ENCODE assay signal across 17 cellular contexts in genomic region chr16:65744401-65744800, GRCh38.
DNase-seq lines count a peak whose midpoint lies in the region; ATAC-seq and TF ChIP-seq lines count a peak whose summit lies in the region.
"Had no signal": no experiment of that assay in that cellular context is flagged by ENCODE, and none has a peak within 500 bp of the region (broad histone marks: within the 10 kb centered on the region; RNA-seq: fewer than 3 reads in every experiment).

No MANE protein-coding gene starts in this region.

- no peaks in the 10 kb centered on the region for H3K9me2 ChIP-seq in OCI-LY7 (ENCODE audit: insufficient read depth, low read length)

- no peaks in the 10 kb centered on the region for H4K20me1 ChIP-seq in OCI-LY7 (ENCODE audit: insufficient read depth, low read length)
- H4K20me1 ChIP-seq: BLaER1 treated with 17β-estradiol and CSF1 and Interleukin-3, amounts not matched to agents 10 nM and 100 nM had no signal

- no peaks in the 10 kb centered on the region for H3K36me3 ChIP-seq in OCI-LY7 (ENCODE audit: insufficient read depth, low read length)
- H3K36me3 ChIP-seq: BLaER1 treated with 17β-estradiol and CSF1 and Interleukin-3, amounts not matched to agents 10 nM and 100 nM; HAP-1 had no signal

- peak overlapping the region; percentile 49; the same call in 1 of the 2 replicates for H2AFZ ChIP-seq in OCI-LY7 (ENCODE audit: low read length)

- H3K4me2 ChIP-seq in OCI-LY7 (ENCODE audit: low read length) = no peak overlapping the region

- peaks cover 26% of the 10 kb centered on the region for H3K4me1 ChIP-seq in OCI-LY7 (ENCODE audit: insufficient read depth, low read length, poor library complexity, severe bottlenecking)
- H3K4me1 ChIP-seq: HAP-1 had no signal

- H3K79me2 ChIP-seq in OCI-LY7 (ENCODE audit: insufficient read depth, low read depth, low read length) = no peaks in the 10 kb centered on the region

- POLR2A ChIA-PET in OCI-LY7 (lab: Charles Lee) = interaction anchor here (1.1 to 1.6 kb wide), 2 partner anchors 18 to 23 kb away, joined by 3 read pairs; no protein-coding TSS in a partner anchor

- H3K27ac Mint-ChIP-seq in neural crest cell (ENCODE audit: unreplicated experiment) (peak overlapping the region; percentile 75), natural killer cell (no peak overlapping the region)
- no peak overlapping the region for H3K27ac Mint-ChIP-seq in natural killer cell treated with Interleukin-12 subunit alpha and Interleukin-12 subunit beta and Interleukin-15 and Interleukin-18, amount 100 ng/mL, for 72 hours
- H3K27ac Mint-ChIP-seq: CD8-positive, alpha-beta T cell had no signal

- peaks cover 9% of the 10 kb centered on the region for H3K4me1 Mint-ChIP-seq in neural crest cell
- H3K4me1 Mint-ChIP-seq in natural killer cell treated with Interleukin-12 subunit alpha and Interleukin-12 subunit beta and Interleukin-15 and Interleukin-18, amount 100 ng/mL, for 72 hours (ENCODE audit: low read depth in 2 of 2) = no peaks in the 10 kb centered on the region
- no peaks in the 10 kb centered on the region for H3K4me1 Mint-ChIP-seq in natural killer cell

- ATAC-seq in natural killer cell treated with Interleukin-12 subunit alpha and Interleukin-12 subunit beta and Interleukin-15 and Interleukin-18, amount 100 ng/mL, for 72 hours = no peak
- ATAC-seq in GM18498 (IDR thresholded peaks at IDR 0.05; ENCODE audit: unreplicated experiment) (no peak), natural killer cell (no peak)
- ATAC-seq: CD8-positive, alpha-beta T cell had no signal

- no peaks in the 10 kb centered on the region for H3K9me3 ChIP-seq in OCI-LY7 (ENCODE audit: low read length)
- H3K9me3 ChIP-seq: HAP-1 had no signal

- DNase-seq in CMK (ENCODE audit: low read depth) = peak; percentile 21
- DNase-seq in OCI-LY7 (ENCODE audit: low spot score) = no peak
- peak; percentile 29 for DNase-seq in amniotic epithelial cell (ENCODE audit: low read depth)
- DNase-seq in neural crest cell (ENCODE audit: low read depth, low spot score) = no peak
- DNase-seq in natural killer cell treated with Interleukin-12 subunit alpha and Interleukin-12 subunit beta and Interleukin-15 and Interleukin-18, amount 100 ng/mL, for 72 hours (ENCODE audit: low spot score) = no peak
- DNase-seq in stimulated activated CD4-positive, alpha-beta T cell treated with anti-CD3 and anti-CD28 coated beads, Interleukin-4, amount 100 ng/mL, for 4 hours = no peak
- DNase-seq in natural killer cell = no peak
- DNase-seq: 8988T; CD8-positive, alpha-beta T cell; COR-L47; DMS 273 treated with DMSO at 0.1 percent for 48 hours; DMS53; DND-41; EL had no signal

- H3K4me3 Mint-ChIP-seq in neural crest cell = no peak overlapping the region
- H3K4me3 Mint-ChIP-seq in natural killer cell treated with Interleukin-12 subunit alpha and Interleukin-12 subunit beta and Interleukin-15 and Interleukin-18, amount 100 ng/mL, for 72 hours = no peak overlapping the region
- no peak overlapping the region for H3K4me3 Mint-ChIP-seq in natural killer cell
- H3K4me3 Mint-ChIP-seq: CD8-positive, alpha-beta T cell had no signal

- H3K27ac ChIP-seq in OCI-LY7 (ENCODE audit: low read depth, low read length, poor library complexity, severe bottlenecking) = no peak overlapping the region

- BruUV-seq in OCI-LY7 (replicated peaks; lab: Mats Ljungman, UMichigan) = no TSS peak

- intact Hi-C loops in OCI-LY7 (cut with micrococcal nuclease; ENCODE audit: unreplicated experiment) = no loop called here
- intact Hi-C loops in natural killer cell (cut with micrococcal nuclease) = no loop called here

- H3K9me3 Mint-ChIP-seq in neural crest cell (no peaks in the 10 kb centered on the region), natural killer cell (no peaks in the 10 kb centered on the region)
- H3K9me3 Mint-ChIP-seq in natural killer cell treated with Interleukin-12 subunit alpha and Interleukin-12 subunit beta and Interleukin-15 and Interleukin-18, amount 100 ng/mL, for 72 hours = no peaks in the 10 kb centered on the region

- CTCF ChIA-PET in OCI-LY7 (lab: Charles Lee; ENCODE audit: unreplicated experiment) = no interaction called here

- TF ChIP-seq CTCF in OCI-LY7 (conservative IDR thresholded peaks at IDR 0.05; ENCODE audit: low read length) (no peak), neural crest cell (conservative IDR thresholded peaks at IDR 0.05) (no peak), natural killer cell (IDR thresholded peaks at IDR 0.05) (no peak)

- H3K27me3 Mint-ChIP-seq in neural crest cell (ENCODE audit: low read depth) = no peaks in the 10 kb centered on the region
- peaks cover under 1 to 2% of the 10 kb centered on the region in 2 donors for H3K27me3 Mint-ChIP-seq in natural killer cell treated with Interleukin-12 subunit alpha and Interleukin-12 subunit beta and Interleukin-15 and Interleukin-18, amount 100 ng/mL, for 72 hours
- peaks cover 2 to 3% of the 10 kb centered on the region in 2 donors for H3K27me3 Mint-ChIP-seq in natural killer cell (ENCODE audit: low read depth in 2 of 2)

- H3K36me3 Mint-ChIP-seq in neural crest cell (ENCODE audit: low read depth) (no peaks in the 10 kb centered on the region), natural killer cell (no peaks in the 10 kb centered on the region)
- no peaks in the 10 kb centered on the region for H3K36me3 Mint-ChIP-seq in natural killer cell treated with Interleukin-12 subunit alpha and Interleukin-12 subunit beta and Interleukin-15 and Interleukin-18, amount 100 ng/mL, for 72 hours
- H3K36me3 Mint-ChIP-seq: CD8-positive, alpha-beta T cell had no signal

- no peak overlapping the region for H3K4me3 ChIP-seq in OCI-LY7 (ENCODE audit: low read depth, low read length, poor library complexity, severe bottlenecking)
- H3K4me3 ChIP-seq: BLaER1 treated with 17β-estradiol and CSF1 and Interleukin-3, amounts not matched to agents 10 nM and 100 nM; HAP-1 had no signal

Comparison
In these comparisons a context has a peak if more than half of its experiments do, and no peak if none do; other contexts are left out.
1. DNase-seq: peak in CMK (single experiment) and amniotic epithelial cell (single experiment); none in OCI-LY7 (single experiment), neural crest cell (single experiment), natural killer cell treated with Interleukin-12 subunit alpha and Interleukin-12 subunit beta and Interleukin-15 and Interleukin-18, amount 100 ng/mL, for 72 hours (single experiment), stimulated activated CD4-positive, alpha-beta T cell treated with anti-CD3 and anti-CD28 coated beads, Interleukin-4, amount 100 ng/mL, for 4 hours (0 of 2) and natural killer cell (single experiment).